1 cellular context compared by ENCODE assay signal in genomic region chr4:127622923-127623754, GRCh38.
TF ChIP-seq lines count a peak whose summit lies in the region.

No MANE protein-coding gene starts in this region.

TF ChIP-seq in SK-N-SH, 30 proteins besides CTCF, POLR2A, EP300 and RAD21:
- TF ChIP-seq ZBTB33 (IDR thresholded peaks at IDR 0.05; ENCODE audit: borderline replicate concordance, low read depth) = no peak
- TF ChIP-seq POLR2AphosphoS5 (IDR thresholded peaks at IDR 0.05; ENCODE audit: low read depth, low read length) = no peak
- no peak for TF ChIP-seq CHD2 (IDR thresholded peaks at IDR 0.05; ENCODE audit: low read length, partially characterized antibody)
- TF ChIP-seq EZH2phosphoT487 (IDR thresholded peaks at IDR 0.05; ENCODE audit: borderline replicate concordance, low read depth) = no peak
- no peak for TF ChIP-seq RFX5 (IDR thresholded peaks at IDR 0.05; ENCODE audit: low read length)
- no peak for TF ChIP-seq JUND (IDR thresholded peaks at IDR 0.05)
TF ChIP-seq in SK-N-SH: peak in this region for 0.
